29 cellular contexts compared by ENCODE assay signal in the genomic region with DNA sequence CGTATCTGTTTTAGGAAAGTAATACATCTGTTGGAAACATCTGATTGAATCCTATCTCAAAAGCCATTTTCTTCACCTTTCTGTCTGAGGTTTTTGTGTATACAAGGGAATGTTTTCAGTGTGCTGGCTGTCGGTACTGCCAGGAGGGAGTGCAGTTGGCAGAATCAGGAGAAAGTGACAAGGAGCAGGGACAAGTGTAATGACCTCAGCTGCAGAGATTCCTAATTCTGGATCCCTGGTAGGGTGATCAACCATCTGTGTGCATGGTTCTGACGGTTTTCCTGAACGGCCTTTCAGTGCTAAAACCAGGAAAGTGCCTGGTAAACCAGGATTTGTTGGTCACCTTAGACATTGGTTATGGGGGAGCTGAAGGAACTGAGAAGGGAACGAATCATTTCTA. TPM values are rescaled to one million over a fixed set of nuclear protein-coding genes. Genes with fewer than 3 reads are reported as not detected.
"Had no signal": no experiment of that assay in that cellular context is flagged by ENCODE, and none has a peak within 500 bp of the region (broad histone marks: within the 10 kb centered on the region; RNA-seq: fewer than 3 reads in every experiment).

No MANE protein-coding gene starts in this region.

- DNase-seq: hippocampal formation; kidney glomerular epithelial cell; left colon; lower lobe of right lung; mammary epithelial cell; mesendoderm; naive B cell; natural killer cell; nephron progenitor cell; nucleus accumbens; pancreas; posterior cingulate gyrus; retina; right lobe of liver; stimulated activated CD4-positive, alpha-beta T cell treated with anti-CD3 and anti-CD28 coated beads, Interleukin-12 subunit alpha, Interleukin-12 subunit beta, amount 100 ng/mL, for 4 hours; stimulated activated CD4-positive, alpha-beta T cell treated with anti-CD3 and anti-CD28 coated beads, Interleukin-15, amount 100 ng/mL, for 24 hours; stimulated activated CD4-positive, alpha-beta T cell treated with anti-CD3 and anti-CD28 coated beads, Interleukin-2, amount 100 ng/mL, for 24 hours; stimulated activated CD4-positive, alpha-beta T cell treated with anti-CD3 and anti-CD28 coated beads, Interleukin-4, amount 100 ng/mL, for 1 hour; stimulated activated naive B cell treated with anti-CD40 and anti-IgM and Interleukin-4, amounts not matched to agents 10 μg/mL and 1 μg/mL and 100 μg/mL, for 72 hours; stimulated activated naive CD8-positive, alpha-beta T cell treated with anti-CD3 and anti-CD28 coated beads, Interleukin-15, Interleukin-2, amounts not matched to agents 100 U/mL and 50 U/mL, for 24 hours; stomach; testis; thyroid gland; transverse colon; upper lobe of left lung had no signal

- H3K27me3 ChIP-seq: pancreas, right lobe of liver, testis had no signal

- H3K27ac ChIP-seq: lower lobe of right lung, pancreas, prostate gland, stomach, testis, thyroid gland, transverse colon, upper lobe of left lung, vagina had no signal

- ATAC-seq: left colon; lower lobe of right lung; natural killer cell; pancreas; stimulated activated naive B cell treated with anti-CD40 and anti-IgM and Interleukin-4, amounts not matched to agents 10 μg/mL and 1 μg/mL and 100 μg/mL, for 72 hours; stimulated activated naive CD8-positive, alpha-beta T cell treated with anti-CD3 and anti-CD28 coated beads, Interleukin-15, Interleukin-2, amounts not matched to agents 100 U/mL and 50 U/mL, for 24 hours had no signal

- H3K4me1 ChIP-seq: pancreas, prostate gland, testis had no signal

- H3K4me3 ChIP-seq: lower lobe of right lung, pancreas, prostate gland, right lobe of liver, stomach, testis, thyroid gland, transverse colon, upper lobe of left lung, vagina had no signal

- H3K9me3 ChIP-seq: lower lobe of right lung, pancreas, prostate gland, right lobe of liver, stomach, testis, thyroid gland, transverse colon, upper lobe of left lung, vagina had no signal

- H3K36me3 ChIP-seq: lower lobe of right lung, pancreas, prostate gland, right lobe of liver, stomach, thyroid gland, transverse colon, upper lobe of left lung, vagina had no signal

RNA-seq across cellular contexts. Expression of gene GDA, which starts 1.6 kb away (rescaled TPM):
- total RNA-seq: mammary epithelial cell, mononuclear cell, natural killer cell, osteoblast, vagina had no signal
